12 cellular contexts compared by ENCODE assay signal in genomic region chr7:88628363-88629085, GRCh38.
DNase-seq lines count a peak whose midpoint lies in the region; ATAC-seq and TF ChIP-seq lines count a peak whose summit lies in the region.
"Had no signal": no experiment of that assay in that cellular context is flagged by ENCODE, and none has a peak within 500 bp of the region (broad histone marks: within the 10 kb centered on the region; RNA-seq: fewer than 3 reads in every experiment).

No MANE protein-coding gene starts in this region.

- H3K36me3 Mint-ChIP-seq in mesothelial cell of epicardium, result no peaks in the 10 kb centered on the region

- no peak for DNase-seq in stimulated activated naive CD4-positive, alpha-beta T cell (lab: John Stamatoyannopoulos, UW)
- DNase-seq in mesothelial cell of epicardium (ENCODE audit: low spot score in 2 of 2, unreplicated experiment in 2 of 2) (no peak), SIG-M5 (lab: John Stamatoyannopoulos, UW) (no peak), CD1c-positive myeloid dendritic cell (ENCODE audit: extremely low spot score) (no peak)
- DNase-seq: erythroblast, NCI-H1048, NCI-H524, SJCRH30 had no signal

- no peaks in the 10 kb centered on the region for H3K4me1 Mint-ChIP-seq in mesothelial cell of epicardium

- no peaks in the 10 kb centered on the region for H3K27me3 Mint-ChIP-seq in mesothelial cell of epicardium (ENCODE audit: low read depth)

- ATAC-seq in GM18519 (IDR thresholded peaks at IDR 0.05; ENCODE audit: low FRiP score, unreplicated experiment) (peak; percentile 100), GM21381 (IDR thresholded peaks at IDR 0.05; ENCODE audit: unreplicated experiment) (peak; percentile 97), HG02970 (IDR thresholded peaks at IDR 0.05; ENCODE audit: low FRiP score, unreplicated experiment) (peak; percentile 100), HG03565 (IDR thresholded peaks at IDR 0.05; ENCODE audit: unreplicated experiment) (peak; percentile 100)

- no peak overlapping the region for H3K27ac Mint-ChIP-seq in mesothelial cell of epicardium

- H3K9me3 Mint-ChIP-seq in mesothelial cell of epicardium, result no peaks in the 10 kb centered on the region

- TF ChIP-seq CTCF in mesothelial cell of epicardium (IDR thresholded peaks at IDR 0.05; ENCODE audit: unreplicated experiment), result no peak

- H3K4me3 Mint-ChIP-seq in mesothelial cell of epicardium, result no peak overlapping the region
